In the genomic region with DNA sequence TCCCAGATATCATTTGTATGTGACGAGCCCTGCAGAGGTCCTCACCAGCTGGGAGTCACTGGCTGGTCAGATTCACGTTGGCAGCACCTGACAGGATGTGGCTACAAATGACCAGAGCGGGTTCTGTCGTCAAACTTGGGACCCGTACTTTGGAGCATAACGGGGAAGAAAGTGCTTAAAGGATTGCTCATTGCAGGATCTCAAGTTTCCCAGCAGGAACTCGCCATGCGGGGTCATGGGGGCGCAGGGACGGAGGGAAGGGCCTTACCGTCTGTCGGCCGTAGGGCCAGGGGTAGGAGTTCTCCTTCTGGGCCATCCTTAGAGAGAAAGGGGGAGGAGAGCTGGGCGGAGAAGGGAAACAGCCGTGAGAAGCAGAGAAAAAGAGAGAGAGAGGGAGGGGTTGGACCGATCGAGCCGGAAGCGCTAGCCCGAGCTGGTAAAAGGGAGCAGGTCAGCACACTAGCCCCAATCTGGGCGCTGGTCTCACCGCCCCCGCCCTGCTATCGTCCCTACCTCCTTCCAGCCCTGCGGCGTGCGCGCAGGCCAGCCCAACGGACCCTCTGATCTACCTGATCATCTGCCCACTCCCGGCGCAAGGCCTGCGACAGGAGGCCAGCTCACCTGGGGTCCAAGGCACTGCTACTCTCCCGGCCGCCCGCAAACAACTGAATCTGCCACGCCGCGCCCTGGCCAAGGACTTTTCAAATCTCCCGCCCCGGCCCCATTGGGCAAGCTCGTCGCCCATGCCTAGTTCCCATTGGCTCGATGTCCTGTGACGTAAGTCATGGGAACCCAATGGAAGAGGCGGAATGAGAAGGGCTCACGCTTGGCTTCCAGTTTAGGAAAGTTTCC, we compare ENCODE assay signal across 1 cellular context.
A peak's percentile ranks its signal among the peaks of the same experiment; 100 is the strongest.
TF ChIP-seq lines count a peak whose summit lies in the region.

Gene AURKB, minus strand, starts transcription at position 667 of the 852 bp plus-strand sequence. Its CDS starts 351 bp downstream, at position 316.

TF ChIP-seq in HEK293, 187 proteins besides CTCF, POLR2A, EP300 and RAD21 (continued from another document and continues in another):
- TF ChIP-seq, protein P1, sequence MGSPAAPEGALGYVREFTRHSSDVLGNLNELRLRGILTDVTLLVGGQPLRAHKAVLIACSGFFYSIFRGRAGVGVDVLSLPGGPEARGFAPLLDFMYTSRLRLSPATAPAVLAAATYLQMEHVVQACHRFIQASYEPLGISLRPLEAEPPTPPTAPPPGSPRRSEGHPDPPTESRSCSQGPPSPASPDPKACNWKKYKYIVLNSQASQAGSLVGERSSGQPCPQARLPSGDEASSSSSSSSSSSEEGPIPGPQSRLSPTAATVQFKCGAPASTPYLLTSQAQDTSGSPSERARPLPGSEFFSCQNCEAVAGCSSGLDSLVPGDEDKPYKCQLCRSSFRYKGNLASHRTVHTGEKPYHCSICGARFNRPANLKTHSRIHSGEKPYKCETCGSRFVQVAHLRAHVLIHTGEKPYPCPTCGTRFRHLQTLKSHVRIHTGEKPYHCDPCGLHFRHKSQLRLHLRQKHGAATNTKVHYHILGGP (tag by site-specific recombination; IDR thresholded peaks at IDR 0.05), result no peak
- no peak for TF ChIP-seq ZNF558 (tag by site-specific recombination; IDR thresholded peaks at IDR 0.05)
- TF ChIP-seq ZNF10 (tag by site-specific recombination; IDR thresholded peaks at IDR 0.05), result peak; percentile 10; the same call in 1 of the 2 replicates
- no peak for TF ChIP-seq ZNF704 (tag by site-specific recombination; IDR thresholded peaks at IDR 0.05)
- TF ChIP-seq SETDB1 (IDR thresholded peaks at IDR 0.05; ENCODE audit: insufficient read length, low read length), result no peak
- peak; percentile 82 for TF ChIP-seq ZFHX2 (tag by site-specific recombination; conservative IDR thresholded peaks at IDR 0.05)
- no peak for TF ChIP-seq ZNF302 (tag by site-specific recombination; IDR thresholded peaks at IDR 0.05; ENCODE audit: low read depth)
- peak; percentile 89 for TF ChIP-seq BCL11B (tag by site-specific recombination; IDR thresholded peaks at IDR 0.05; ENCODE audit: low read depth)
- peak; percentile 71 for TF ChIP-seq ZNF639 (tag by site-specific recombination; IDR thresholded peaks at IDR 0.05)
- TF ChIP-seq ZNF112 (tag by site-specific recombination; IDR thresholded peaks at IDR 0.05), result no peak
- peak; percentile 72; the same call in 1 of the 2 replicates for TF ChIP-seq ZSCAN30 (tag by site-specific recombination; IDR thresholded peaks at IDR 0.05)
- TF ChIP-seq ZNF416 (tag by site-specific recombination; IDR thresholded peaks at IDR 0.05), result no peak
- peak; percentile 65 for TF ChIP-seq ZNF324 (tag by site-specific recombination; IDR thresholded peaks at IDR 0.05)
- no peak for TF ChIP-seq ZNF16 (tag by site-specific recombination; IDR thresholded peaks at IDR 0.05; ENCODE audit: low read depth)
- peak; percentile 49; the same call in 1 of the 2 replicates for TF ChIP-seq KLF1 (tag by site-specific recombination; IDR thresholded peaks at IDR 0.05)
- TF ChIP-seq, protein P2, sequence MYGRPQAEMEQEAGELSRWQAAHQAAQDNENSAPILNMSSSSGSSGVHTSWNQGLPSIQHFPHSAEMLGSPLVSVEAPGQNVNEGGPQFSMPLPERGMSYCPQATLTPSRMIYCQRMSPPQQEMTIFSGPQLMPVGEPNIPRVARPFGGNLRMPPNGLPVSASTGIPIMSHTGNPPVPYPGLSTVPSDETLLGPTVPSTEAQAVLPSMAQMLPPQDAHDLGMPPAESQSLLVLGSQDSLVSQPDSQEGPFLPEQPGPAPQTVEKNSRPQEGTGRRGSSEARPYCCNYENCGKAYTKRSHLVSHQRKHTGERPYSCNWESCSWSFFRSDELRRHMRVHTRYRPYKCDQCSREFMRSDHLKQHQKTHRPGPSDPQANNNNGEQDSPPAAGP (tag by site-specific recombination; IDR thresholded peaks at IDR 0.05), result peak; percentile 75
- peak; percentile 44; the same call in 1 of the 2 replicates for TF ChIP-seq ZNF792 (tag by site-specific recombination; IDR thresholded peaks at IDR 0.05)
- TF ChIP-seq ZNF776 (tag by site-specific recombination; IDR thresholded peaks at IDR 0.05; ENCODE audit: borderline replicate concordance), result no peak
- TF ChIP-seq, protein P3, sequence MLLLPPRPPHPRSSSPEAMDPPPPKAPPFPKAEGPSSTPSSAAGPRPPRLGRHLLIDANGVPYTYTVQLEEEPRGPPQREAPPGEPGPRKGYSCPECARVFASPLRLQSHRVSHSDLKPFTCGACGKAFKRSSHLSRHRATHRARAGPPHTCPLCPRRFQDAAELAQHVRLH (tag by site-specific recombination; IDR thresholded peaks at IDR 0.05), result peak; percentile 70; the same call in 1 of the 2 replicates
- TF ChIP-seq, protein P4, sequence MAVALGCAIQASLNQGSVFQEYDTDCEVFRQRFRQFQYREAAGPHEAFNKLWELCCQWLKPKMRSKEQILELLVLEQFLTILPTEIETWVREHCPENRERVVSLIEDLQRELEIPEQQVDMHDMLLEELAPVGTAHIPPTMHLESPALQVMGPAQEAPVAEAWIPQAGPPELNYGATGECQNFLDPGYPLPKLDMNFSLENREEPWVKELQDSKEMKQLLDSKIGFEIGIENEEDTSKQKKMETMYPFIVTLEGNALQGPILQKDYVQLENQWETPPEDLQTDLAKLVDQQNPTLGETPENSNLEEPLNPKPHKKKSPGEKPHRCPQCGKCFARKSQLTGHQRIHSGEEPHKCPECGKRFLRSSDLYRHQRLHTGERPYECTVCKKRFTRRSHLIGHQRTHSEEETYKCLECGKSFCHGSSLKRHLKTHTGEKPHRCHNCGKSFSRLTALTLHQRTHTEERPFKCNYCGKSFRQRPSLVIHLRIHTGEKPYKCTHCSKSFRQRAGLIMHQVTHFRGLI (tag by site-specific recombination; IDR thresholded peaks at IDR 0.05), result peak; percentile 59
- peak; percentile 82; the same call in 1 of the 2 replicates for TF ChIP-seq SP7 (tag by site-specific recombination; IDR thresholded peaks at IDR 0.05)
- peak; percentile 78; the same call in 1 of the 2 replicates for TF ChIP-seq ZEB2 (tag by site-specific recombination; IDR thresholded peaks at IDR 0.05)
- no peak for TF ChIP-seq ZNF404 (tag by site-specific recombination; IDR thresholded peaks at IDR 0.05)
- TF ChIP-seq ZNF24 (tag by site-specific recombination; IDR thresholded peaks at IDR 0.05), result peak; percentile 78
- TF ChIP-seq, protein P5, sequence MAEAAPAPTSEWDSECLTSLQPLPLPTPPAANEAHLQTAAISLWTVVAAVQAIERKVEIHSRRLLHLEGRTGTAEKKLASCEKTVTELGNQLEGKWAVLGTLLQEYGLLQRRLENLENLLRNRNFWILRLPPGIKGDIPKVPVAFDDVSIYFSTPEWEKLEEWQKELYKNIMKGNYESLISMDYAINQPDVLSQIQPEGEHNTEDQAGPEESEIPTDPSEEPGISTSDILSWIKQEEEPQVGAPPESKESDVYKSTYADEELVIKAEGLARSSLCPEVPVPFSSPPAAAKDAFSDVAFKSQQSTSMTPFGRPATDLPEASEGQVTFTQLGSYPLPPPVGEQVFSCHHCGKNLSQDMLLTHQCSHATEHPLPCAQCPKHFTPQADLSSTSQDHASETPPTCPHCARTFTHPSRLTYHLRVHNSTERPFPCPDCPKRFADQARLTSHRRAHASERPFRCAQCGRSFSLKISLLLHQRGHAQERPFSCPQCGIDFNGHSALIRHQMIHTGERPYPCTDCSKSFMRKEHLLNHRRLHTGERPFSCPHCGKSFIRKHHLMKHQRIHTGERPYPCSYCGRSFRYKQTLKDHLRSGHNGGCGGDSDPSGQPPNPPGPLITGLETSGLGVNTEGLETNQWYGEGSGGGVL (tag by site-specific recombination; IDR thresholded peaks at IDR 0.05), result peak; percentile 28; the same call in 1 of the 2 replicates
- peak; percentile 61; the same call in 1 of the 2 replicates for TF ChIP-seq ZNF2 (tag by site-specific recombination; IDR thresholded peaks at IDR 0.05)
- TF ChIP-seq ZNF561 (tag by site-specific recombination; IDR thresholded peaks at IDR 0.05; ENCODE audit: borderline replicate concordance), result no peak
- TF ChIP-seq ZNF548 (tag by site-specific recombination; IDR thresholded peaks at IDR 0.05), result no peak
- TF ChIP-seq WT1 (tag by site-specific recombination; IDR thresholded peaks at IDR 0.05), result 0 out of 2 replicates have a peak, but pooled peaks have one; percentile 60
- no peak for TF ChIP-seq AEBP2 (tag by site-specific recombination; IDR thresholded peaks at IDR 0.05; ENCODE audit: borderline replicate concordance)
- 0 out of 2 replicates have a peak, but pooled peaks have one; percentile 36 for TF ChIP-seq BCL11A (tag by site-specific recombination; IDR thresholded peaks at IDR 0.05; ENCODE audit: low read depth)
- no peak for TF ChIP-seq ZNF560 (tag by site-specific recombination; IDR thresholded peaks at IDR 0.05; ENCODE audit: borderline replicate concordance)
- no peak for TF ChIP-seq YY2 (tag by site-specific recombination; IDR thresholded peaks at IDR 0.05)
- 0 out of 2 replicates have a peak, but pooled peaks have one; percentile 4 for TF ChIP-seq OSR2 (tag by site-specific recombination; IDR thresholded peaks at IDR 0.05)
- TF ChIP-seq ZNF214 (tag by site-specific recombination; IDR thresholded peaks at IDR 0.05; ENCODE audit: borderline replicate concordance), result no peak
- peak; percentile 26; the same call in 1 of the 2 replicates for TF ChIP-seq ZIC2 (tag by site-specific recombination; IDR thresholded peaks at IDR 0.05)
- TF ChIP-seq PRDM2 (tag by site-specific recombination; IDR thresholded peaks at IDR 0.05; ENCODE audit: borderline replicate concordance), result no peak
- TF ChIP-seq ZNF223 (tag by site-specific recombination; IDR thresholded peaks at IDR 0.05), result 0 out of 2 replicates have a peak, but pooled peaks have one; percentile 51
- TF ChIP-seq REPIN1 (tag by site-specific recombination; IDR thresholded peaks at IDR 0.05; ENCODE audit: low read depth), result 0 out of 2 replicates have a peak, but pooled peaks have one; percentile 17
- TF ChIP-seq KLF8 (tag by site-specific recombination; IDR thresholded peaks at IDR 0.05), result peak; percentile 89
- TF ChIP-seq KLF16 (tag by site-specific recombination; IDR thresholded peaks at IDR 0.05), result peak; percentile 92
- peak; percentile 91 for TF ChIP-seq ZNF501 (tag by site-specific recombination; IDR thresholded peaks at IDR 0.05)
- TF ChIP-seq ZNF132 (tag by site-specific recombination; IDR thresholded peaks at IDR 0.05; ENCODE audit: borderline replicate concordance), result no peak
